ENCODE assay signal across 23 cellular contexts in the genomic region with DNA sequence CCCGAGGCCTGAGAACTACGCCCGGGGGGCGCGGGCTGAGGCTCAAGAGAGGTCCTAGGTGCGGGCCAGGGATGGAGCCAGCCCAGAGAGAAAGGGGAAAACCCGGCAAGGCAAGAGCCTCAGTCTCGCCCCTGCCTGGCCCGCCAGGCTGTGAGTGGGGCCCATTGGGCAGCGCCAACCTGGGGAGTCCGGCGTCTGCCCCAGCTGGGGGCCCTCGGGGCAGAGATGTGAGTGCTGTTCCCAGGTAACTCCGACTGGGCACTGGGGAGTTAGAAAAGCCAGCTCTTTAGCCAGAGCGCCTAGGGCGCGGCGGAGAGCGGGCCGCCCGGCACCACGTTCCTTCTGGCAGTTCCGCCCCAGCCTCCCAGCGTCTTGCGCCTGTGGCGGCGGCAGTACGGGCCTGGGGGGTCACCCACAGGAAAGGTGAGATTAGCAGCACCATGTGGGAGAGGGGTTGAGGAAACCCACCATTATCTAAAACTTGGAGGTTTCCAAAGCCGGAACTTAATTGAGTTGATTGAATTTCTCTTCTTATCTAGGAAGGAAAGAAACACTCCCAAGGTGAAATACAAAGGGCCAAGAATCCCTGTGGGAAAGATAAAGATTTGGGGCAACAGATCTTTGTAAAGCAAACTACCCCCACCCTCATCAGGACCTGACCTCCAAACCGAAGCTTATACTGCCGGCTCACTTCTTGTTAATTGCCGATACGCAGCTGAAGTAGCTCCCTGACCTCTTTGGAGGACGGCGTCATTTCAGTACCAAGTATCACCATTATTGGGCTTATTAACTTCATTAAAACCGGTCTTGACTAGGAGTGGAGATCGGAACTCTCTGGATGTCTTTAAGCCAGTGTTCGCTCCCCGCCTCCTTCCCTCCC. TPM values are rescaled to one million over a fixed set of nuclear protein-coding genes. Genes with fewer than 3 reads are reported as not detected.
DNase-seq lines count a peak whose midpoint lies in the region; ATAC-seq and TF ChIP-seq lines count a peak whose summit lies in the region.
"Had no signal": no experiment of that assay in that cellular context is flagged by ENCODE, and none has a peak within 500 bp of the region (broad histone marks: within the 10 kb centered on the region; RNA-seq: fewer than 3 reads in every experiment).

No MANE protein-coding gene starts in this region.

- H3K4me1 ChIP-seq in esophagus muscularis mucosa (peaks cover 15 to 33% (median 32%) of the 10 kb centered on the region in 4 donors), urinary bladder (ENCODE audit: insufficient read depth) (peaks cover 2% of the 10 kb centered on the region)
- H3K4me1 ChIP-seq: A549 had no signal

- H3K36me3 ChIP-seq in esophagus muscularis mucosa (no peaks in the 10 kb centered on the region), urinary bladder (ENCODE audit: insufficient read depth) (no peaks in the 10 kb centered on the region)
- H3K36me3 ChIP-seq: adrenal gland, vagina had no signal

- H3K27ac Mint-ChIP-seq in stimulated activated naive CD8-positive, alpha-beta T cell treated with anti-CD3 and anti-CD28 coated beads, Interleukin-15, amount 100 ng/mL, for 72 hours: no peak overlapping the region
- H3K27ac Mint-ChIP-seq: activated T-helper 2 cell treated with anti-CD3 and anti-CD28 coated beads, Interferon-gamma antibody, Interleukin-2, Interleukin-4, amounts not matched to agents 10 μg/mL and 5 μg/mL and 100 μg/mL, durations not matched to agents 14 hours and 24 hours and 36 hours; HFFc6; stimulated activated naive B cell treated with anti-CD40 and anti-IgM and Interleukin-4, amounts not matched to agents 10 μg/mL and 1 μg/mL and 100 μg/mL, for 72 hours had no signal

- TF ChIP-seq CTCF in esophagus muscularis mucosa (IDR thresholded peaks at IDR 0.05) (no peak), omental fat pad (IDR thresholded peaks at IDR 0.05) (no peak)

- TF ChIP-seq EP300 in esophagus muscularis mucosa (IDR thresholded peaks at IDR 0.05): no peak

- H3K9me3 ChIP-seq in esophagus muscularis mucosa: no peaks in the 10 kb centered on the region
- H3K9me3 ChIP-seq: A549, vagina had no signal

- peaks cover 95% of the 10 kb centered on the region for H3K27me3 Mint-ChIP-seq in stimulated activated naive CD8-positive, alpha-beta T cell treated with anti-CD3 and anti-CD28 coated beads, Interleukin-15, amount 100 ng/mL, for 72 hours

- DNase-seq in stimulated activated naive CD8-positive, alpha-beta T cell treated with anti-CD3 and anti-CD28 coated beads, Interleukin-15, amount 100 ng/mL, for 72 hours: no peak
- DNase-seq in stimulated activated naive CD8-positive, alpha-beta T cell treated with anti-CD3 and anti-CD28 coated beads, Interleukin-15, Interleukin-2, amounts not matched to agents 100 U/mL and 50 U/mL, for 24 hours: no peak
- DNase-seq in esophagus muscularis mucosa (ENCODE audit: extremely low spot score): peak; percentile 72
- DNase-seq in omental fat pad (ENCODE audit: low spot score): no peak
- DNase-seq in activated CD8-positive, alpha-beta memory T cell treated with anti-CD3 and anti-CD28 coated beads, Interleukin-2, amount 50 U/mL, for 4 hours: no peak
- DNase-seq: C1 segment of cervical spinal cord; DMS 273 treated with DMSO at 0.1 percent for 48 hours; foreskin fibroblast; HFFc6; MM.1S; NCI-H1930; NCI-H446 treated with DMSO at 0.1 percent for 48 hours; stimulated activated naive B cell treated with anti-CD40 and anti-IgM and Interleukin-4, amounts not matched to agents 10 μg/mL and 1 μg/mL and 100 μg/mL, for 72 hours; T-helper 1 cell had no signal

- H3K27me3 ChIP-seq in esophagus muscularis mucosa: peaks cover 0 to 99% (median 65%) of the 10 kb centered on the region in 4 donors

- H3K4me1 Mint-ChIP-seq in stimulated activated naive CD8-positive, alpha-beta T cell treated with anti-CD3 and anti-CD28 coated beads, Interleukin-15, amount 100 ng/mL, for 72 hours: peaks cover 12% of the 10 kb centered on the region

- intact Hi-C loops in esophagus muscularis mucosa (cut with DNase I): no loop called here

- no peak for TF ChIP-seq POLR2A in esophagus muscularis mucosa (IDR thresholded peaks at IDR 0.05; ENCODE audit: low read depth)

- no peak overlapping the region for H3K27ac ChIP-seq in esophagus muscularis mucosa (replicated peaks in 1 of 4)
- H3K27ac ChIP-seq in urinary bladder (ENCODE audit: low read depth): no peak overlapping the region
- H3K27ac ChIP-seq: A549, adrenal gland, vagina had no signal

- ATAC-seq in stimulated activated naive CD8-positive, alpha-beta T cell treated with anti-CD3 and anti-CD28 coated beads, Interleukin-15, amount 100 ng/mL, for 72 hours: peak; percentile 28
- no peak for ATAC-seq in stimulated activated naive CD8-positive, alpha-beta T cell treated with anti-CD3 and anti-CD28 coated beads, Interleukin-15, Interleukin-2, amounts not matched to agents 100 U/mL and 50 U/mL, for 24 hours
- ATAC-seq in omental fat pad (ENCODE audit: low FRiP score) (peak; percentile 41), GM18517 (IDR thresholded peaks at IDR 0.05; ENCODE audit: unreplicated experiment) (no peak), HG03045 (IDR thresholded peaks at IDR 0.05; ENCODE audit: unreplicated experiment) (no peak)
- ATAC-seq: A549; stimulated activated naive B cell treated with anti-CD40 and anti-IgM and Interleukin-4, amounts not matched to agents 10 μg/mL and 1 μg/mL and 100 μg/mL, for 72 hours had no signal

- no peak overlapping the region for H3K4me3 Mint-ChIP-seq in stimulated activated naive CD8-positive, alpha-beta T cell treated with anti-CD3 and anti-CD28 coated beads, Interleukin-15, amount 100 ng/mL, for 72 hours
- H3K4me3 Mint-ChIP-seq: HFFc6; stimulated activated naive B cell treated with anti-CD40 and anti-IgM and Interleukin-4, amounts not matched to agents 10 μg/mL and 1 μg/mL and 100 μg/mL, for 72 hours had no signal

- H3K4me3 ChIP-seq in esophagus muscularis mucosa (peak overlapping the region; percentile 39 to 48 (median 42)), urinary bladder (ENCODE audit: low read depth, low read length) (peak overlapping the region; percentile 16)
- H3K4me3 ChIP-seq: A549 had no signal

- no peaks in the 10 kb centered on the region for H3K9me3 Mint-ChIP-seq in stimulated activated naive CD8-positive, alpha-beta T cell treated with anti-CD3 and anti-CD28 coated beads, Interleukin-15, amount 100 ng/mL, for 72 hours
- H3K9me3 Mint-ChIP-seq: activated T-helper 2 cell treated with anti-CD3 and anti-CD28 coated beads, Interferon-gamma antibody, Interleukin-2, Interleukin-4, amounts not matched to agents 10 μg/mL and 5 μg/mL and 100 μg/mL, durations not matched to agents 14 hours and 24 hours and 36 hours; HFFc6; stimulated activated naive B cell treated with anti-CD40 and anti-IgM and Interleukin-4, amounts not matched to agents 10 μg/mL and 1 μg/mL and 100 μg/mL, for 72 hours had no signal

- WGBS in esophagus muscularis mucosa: 19% methylated on average over 30 of the region's 39 CpGs
- WGBS in urinary bladder: 8% methylated on average over 39 of the region's 39 CpGs

RNA-seq across cellular contexts. Expression of gene OTX2, which starts 11.6 kb away (rescaled TPM):
- total RNA-seq in esophagus muscularis mucosa (not detected), omental fat pad (not detected), urinary bladder (not detected)
- not detected for polyA plus RNA-seq in urinary bladder
- total RNA-seq: activated T-helper 2 cell treated with anti-CD3 and anti-CD28 coated beads, Interferon-gamma antibody, Interleukin-2, Interleukin-4, amounts not matched to agents 10 μg/mL and 5 μg/mL and 100 μg/mL, durations not matched to agents 14 hours and 24 hours and 36 hours; adrenal gland; HepG2; HFFc6; liver; vagina had no signal
- polyA plus RNA-seq: A549, adrenal gland, HepG2, liver had no signal

Comparison
In these comparisons a context has a peak if more than half of its experiments do, and no peak if none do; other contexts are left out.
1. ATAC-seq: peak in stimulated activated naive CD8-positive, alpha-beta T cell treated with anti-CD3 and anti-CD28 coated beads, Interleukin-15, amount 100 ng/mL, for 72 hours (single experiment) and omental fat pad (single experiment); none in stimulated activated naive CD8-positive, alpha-beta T cell treated with anti-CD3 and anti-CD28 coated beads, Interleukin-15, Interleukin-2, amounts not matched to agents 100 U/mL and 50 U/mL, for 24 hours (single experiment), GM18517 (single experiment) and HG03045 (single experiment).